Comparison of ENCODE assay signal across 8 cellular contexts in the genomic region with DNA sequence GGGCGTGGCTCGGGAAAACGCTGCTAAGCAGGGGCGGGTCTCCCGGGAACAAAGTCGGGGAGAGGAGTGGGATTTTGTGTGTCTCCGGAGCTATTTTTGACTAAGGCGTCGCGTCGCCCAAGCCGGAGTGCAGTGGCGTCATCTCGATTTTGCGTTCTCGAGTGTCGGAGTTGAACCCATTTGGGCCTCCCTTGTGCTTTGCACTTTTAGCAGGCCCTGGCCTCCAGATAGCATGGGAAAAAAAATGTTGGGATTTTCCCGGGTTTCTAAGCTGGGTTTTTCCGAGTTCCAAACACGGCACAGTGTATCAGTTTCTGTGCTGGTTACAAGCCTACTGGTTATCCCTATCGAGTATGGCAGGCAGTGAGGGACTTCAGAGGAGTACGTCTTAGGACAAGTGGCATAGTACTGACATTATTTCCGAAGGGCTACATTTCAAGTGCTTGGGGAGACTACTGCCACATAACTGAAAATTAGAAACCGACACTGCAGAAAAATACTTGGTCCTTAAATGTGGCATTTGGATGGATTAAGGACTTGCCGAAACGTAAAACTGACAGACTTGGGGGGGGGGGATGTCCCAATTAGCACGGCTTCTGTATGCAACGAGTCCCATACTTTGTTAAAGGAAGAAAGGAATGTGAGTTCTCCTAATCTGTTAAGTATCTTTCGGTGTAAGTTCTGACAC.
DNase-seq lines count a peak whose midpoint lies in the region; ATAC-seq and TF ChIP-seq lines count a peak whose summit lies in the region.

No MANE protein-coding gene starts in this region.

- peaks cover 20% of the 10 kb centered on the region for H3K4me1 ChIP-seq in effector memory CD4-positive, alpha-beta T cell (ENCODE audit: control insufficient read depth, insufficient read depth, low read length, poor library complexity, severe bottlenecking)
- peaks cover 39% of the 10 kb centered on the region for H3K4me1 ChIP-seq in mononuclear cell (ENCODE audit: insufficient read depth, low read length)

- no peaks in the 10 kb centered on the region for H3K36me3 ChIP-seq in effector memory CD4-positive, alpha-beta T cell (ENCODE audit: control insufficient read depth, insufficient read depth, low read length)

- peaks cover 4% of the 10 kb centered on the region for H3K9me3 ChIP-seq in effector memory CD4-positive, alpha-beta T cell (ENCODE audit: control insufficient read depth, low read length)
- no peaks in the 10 kb centered on the region for H3K9me3 ChIP-seq in mononuclear cell (ENCODE audit: low read depth, low read length)

- ATAC-seq in GM18520 (IDR thresholded peaks at IDR 0.05; ENCODE audit: unreplicated experiment) (peak; percentile 9), HG03064 (IDR thresholded peaks at IDR 0.05; ENCODE audit: low read depth, unreplicated experiment) (peak; percentile 4)

- DNase-seq in NCI-H446 treated with DMSO at 0.1 percent for 48 hours (lab: John Stamatoyannopoulos, UW), result peak; percentile 87
- peak; percentile 38 to 62 for DNase-seq in activated CD4-positive, alpha-beta T cell treated with anti-CD3 and anti-CD28 coated beads, Interleukin-2, amount 50 U/mL, for 24 hours (ENCODE audit: low read depth in 1 of 2, low spot score in 1 of 2)
- peak; percentile 38 to 61 (median 51) for DNase-seq in effector memory CD4-positive, alpha-beta T cell
- DNase-seq in stimulated activated CD8-positive, alpha-beta memory T cell treated with anti-CD3 and anti-CD28 coated beads, Interleukin-7, amount 100 ng/mL, for 48 hours (ENCODE audit: extremely low read depth in 1 of 2, low read depth in 1 of 2), result peak; percentile 58 to 65

- H3K4me3 ChIP-seq in effector memory CD4-positive, alpha-beta T cell (ENCODE audit: insufficient read depth, low read depth, low read length, poor library complexity, severe bottlenecking), result peak overlapping the region; percentile 78
- peak overlapping the region; percentile 86 for H3K4me3 ChIP-seq in mononuclear cell (ENCODE audit: low read length)

- H3K27me3 ChIP-seq in effector memory CD4-positive, alpha-beta T cell (replicated peaks; ENCODE audit: control insufficient read depth, insufficient read depth, low read length, poor library complexity, severe bottlenecking), result no peaks in the 10 kb centered on the region
- H3K27me3 ChIP-seq in mononuclear cell (ENCODE audit: insufficient read depth, low read length), result no peaks in the 10 kb centered on the region

- TF ChIP-seq CTCF in 22Rv1 (IDR thresholded peaks at IDR 0.05), result no peak

- H3K27ac ChIP-seq in 22Rv1, result peak overlapping the region; percentile 99
- peak overlapping the region; percentile 82 for H3K27ac ChIP-seq in effector memory CD4-positive, alpha-beta T cell (ENCODE audit: insufficient read depth, low read length, poor library complexity, severe bottlenecking)

Comparison
In these comparisons a context has a peak if more than half of its experiments do, and no peak if none do; other contexts are left out.
1. Peak in every context shown above with its lines: DNase-seq, ATAC-seq, H3K4me3 ChIP-seq and H3K27ac ChIP-seq.